ENCODE assay signal across 17 cellular contexts in genomic region chr3:153666911-153667310, GRCh38.
DNase-seq lines count a peak whose midpoint lies in the region; ATAC-seq and TF ChIP-seq lines count a peak whose summit lies in the region.
"Had no signal": no experiment of that assay in that cellular context is flagged by ENCODE, and none has a peak within 500 bp of the region (broad histone marks: within the 10 kb centered on the region; RNA-seq: fewer than 3 reads in every experiment).

No MANE protein-coding gene starts in this region.

- no CpG with 5 or more reads among the region's 3 CpGs for WGBS in H9 (ENCODE audit: extremely low coverage, insufficient read length, low lambda C conversion rate)

- H3K36me3 ChIP-seq in HUES48 (ENCODE audit: control insufficient read depth, insufficient read depth, low read length) (no peaks in the 10 kb centered on the region), mucosa of descending colon (ENCODE audit: low read depth) (no peaks in the 10 kb centered on the region), PC-9 (ENCODE audit: low read depth) (no peaks in the 10 kb centered on the region), WERI-Rb-1 (no peaks in the 10 kb centered on the region)
- H3K36me3 ChIP-seq: BLaER1 treated with 17β-estradiol and CSF1 and Interleukin-3, amounts not matched to agents 10 nM and 100 nM had no signal

- no peak overlapping the region for H3K18ac ChIP-seq in H9 (ENCODE audit: insufficient read length, low read depth, low read length)

- intact Hi-C loops in left colon (cut with DNase I, micrococcal nuclease): no loop called here
- intact Hi-C loops in mucosa of descending colon (cut with DNase I, micrococcal nuclease): loop anchor here in 1 of 2 donors (10.0 kb wide), 1 partner anchor 742 kb away; no protein-coding TSS in a partner anchor
- intact Hi-C loops in PC-9 (cut with micrococcal nuclease; ENCODE audit: unreplicated experiment): no loop called here

- H4K5ac ChIP-seq in H9 (ENCODE audit: insufficient read length, low read depth, low read length): no peak overlapping the region

- H3K56ac ChIP-seq in H9 (ENCODE audit: insufficient read length, low read depth, low read length): no peak overlapping the region

- H4K20me1 ChIP-seq in PC-9 (ENCODE audit: insufficient read depth) (no peaks in the 10 kb centered on the region), H9 (ENCODE audit: control insufficient read depth, insufficient read depth, insufficient read length) (no peaks in the 10 kb centered on the region)
- H4K20me1 ChIP-seq: BLaER1 treated with 17β-estradiol and CSF1 and Interleukin-3, amounts not matched to agents 10 nM and 100 nM had no signal

- H3K9ac ChIP-seq in HUES48 (ENCODE audit: low read depth, low read length): peak overlapping the region; percentile 20; the same call in 1 of the 2 replicates
- no peak overlapping the region for H3K9ac ChIP-seq in H9 (ENCODE audit: extremely low read depth, insufficient read length, low read length)
- H3K9ac ChIP-seq: BLaER1 treated with 17β-estradiol and CSF1 and Interleukin-3, amounts not matched to agents 10 nM and 100 nM had no signal

- no peaks in the 10 kb centered on the region for H3K23me2 ChIP-seq in H9 (ENCODE audit: insufficient read length, low read depth, low read length, poor library complexity, severe bottlenecking)

- no peaks in the 10 kb centered on the region for H3K27me3 ChIP-seq in HUES48 (ENCODE audit: control insufficient read depth, insufficient read depth, low read length)
- H3K27me3 ChIP-seq in PC-9 (ENCODE audit: insufficient read depth, low read depth): no peaks in the 10 kb centered on the region
- no peaks in the 10 kb centered on the region for H3K27me3 ChIP-seq in H9 (ENCODE audit: insufficient read depth, low read length)
- H3K27me3 ChIP-seq in WERI-Rb-1 (ENCODE audit: insufficient read depth, low read depth, severe bottlenecking): no peaks in the 10 kb centered on the region
- H3K27me3 ChIP-seq: BLaER1 treated with 17β-estradiol and CSF1 and Interleukin-3, amounts not matched to agents 10 nM and 100 nM had no signal

- H2AFZ ChIP-seq in PC-9 (no peak overlapping the region), H9 (ENCODE audit: low read length) (no peak overlapping the region)

- no peak overlapping the region for H2BK12ac ChIP-seq in H9 (ENCODE audit: insufficient read length, low read depth, low read length)

- no peaks in the 10 kb centered on the region for H3K9me2 ChIP-seq in PC-9 (ENCODE audit: insufficient read depth)

- no peaks in the 10 kb centered on the region for H3F3A ChIP-seq in PC-9 (ENCODE audit: insufficient read depth, low read depth)

- H4K91ac ChIP-seq in H9 (ENCODE audit: insufficient read length, low read depth, low read length): no peak overlapping the region

- no peak overlapping the region for H3T11ph ChIP-seq in H9 (ENCODE audit: low read length)

- H2AK5ac ChIP-seq in H9 (ENCODE audit: insufficient read length, low read length): no peak overlapping the region

- no peaks in the 10 kb centered on the region; a peak in 1 of 5 replicates for H3K9me3 Mint-ChIP-seq in H9

- no peak overlapping the region for H3K4me3 Mint-ChIP-seq in H9
- H3K4me3 Mint-ChIP-seq: B cell; CD8-positive, alpha-beta T cell; HFFc6 had no signal

- ATAC-seq in left colon (peak; percentile 53), mucosa of descending colon (peak; percentile 42)
- ATAC-seq: CD8-positive, alpha-beta T cell; K562 had no signal

- H3K79me1 ChIP-seq in H9 (ENCODE audit: insufficient read depth, low read depth, low read length, poor library complexity, severe bottlenecking): no peaks in the 10 kb centered on the region

- no peaks in the 10 kb centered on the region for H3K9me3 ChIP-seq in HUES48 (ENCODE audit: control insufficient read depth, insufficient read depth, low read length)
- H3K9me3 ChIP-seq in mucosa of descending colon: no peaks in the 10 kb centered on the region
- H3K9me3 ChIP-seq in PC-9 (ENCODE audit: insufficient read depth, low read depth): no peaks in the 10 kb centered on the region
- no peaks in the 10 kb centered on the region for H3K9me3 ChIP-seq in H9 (ENCODE audit: control insufficient read depth, low read depth, low read length)
- H3K9me3 ChIP-seq in WERI-Rb-1 (ENCODE audit: severe bottlenecking): no peaks in the 10 kb centered on the region
- H3K9me3 ChIP-seq: BLaER1 treated with 17β-estradiol and CSF1 and Interleukin-3, amounts not matched to agents 10 nM and 100 nM had no signal

- H3K23ac ChIP-seq in H9 (ENCODE audit: insufficient read length, low read depth, low read length): no peak overlapping the region

- no peaks in the 10 kb centered on the region for H3K79me2 ChIP-seq in PC-9 (ENCODE audit: low read depth)
- no peaks in the 10 kb centered on the region for H3K79me2 ChIP-seq in H9 (ENCODE audit: insufficient read depth, low read length)

- POLR2A ChIA-PET in PC-9 (lab: Charles Lee; ENCODE audit: unreplicated experiment): no interaction called here

- H2BK15ac ChIP-seq in H9 (ENCODE audit: low read depth, low read length): no peak overlapping the region

- H3K4me3 ChIP-seq in HUES48 (ENCODE audit: low read depth, low read length) (no peak overlapping the region), mucosa of descending colon (no peak overlapping the region), PC-9 (no peak overlapping the region), WERI-Rb-1 (ENCODE audit: low read depth, low read length) (no peak overlapping the region)
- H3K4me3 ChIP-seq: BLaER1 treated with 17β-estradiol and CSF1 and Interleukin-3, amounts not matched to agents 10 nM and 100 nM; K562 had no signal

- H3K4me2 ChIP-seq in PC-9: no peak overlapping the region
- H3K4me2 ChIP-seq in H9 (ENCODE audit: insufficient read depth, insufficient read length, low read length): no peak overlapping the region
- H3K4me2 ChIP-seq: BLaER1 treated with 17β-estradiol and CSF1 and Interleukin-3, amounts not matched to agents 10 nM and 100 nM had no signal

- no peak for DNase-seq in left colon
- no peak for DNase-seq in mucosa of descending colon
- no peak for DNase-seq in PC-9
- DNase-seq in H9: no peak
- DNase-seq in activated CD4-positive, alpha-beta T cell treated with anti-CD3 and anti-CD28 coated beads for 1 hour: no peak
- DNase-seq in WERI-Rb-1: no peak
- DNase-seq: Calu3; CD8-positive, alpha-beta T cell; DMS79 treated with DMSO at 0.1 percent for 48 hours; GF-D8; HCEC 1CT; HFFc6 had no signal

- no peak overlapping the region for H3K27ac Mint-ChIP-seq in H9
- H3K27ac Mint-ChIP-seq: B cell; CD8-positive, alpha-beta T cell; HFFc6 had no signal

- H3K4me1 ChIP-seq in HUES48 (ENCODE audit: control insufficient read depth, insufficient read depth, low read length) (peaks cover 17% of the 10 kb centered on the region), mucosa of descending colon (ENCODE audit: low read depth) (no peaks in the 10 kb centered on the region), PC-9 (replicated peaks; ENCODE audit: insufficient read depth) (no peaks in the 10 kb centered on the region), H9 (ENCODE audit: insufficient read depth, low read length) (no peaks in the 10 kb centered on the region; the same call in 1 of the 2 replicates)
- H3K4me1 ChIP-seq: BLaER1 treated with 17β-estradiol and CSF1 and Interleukin-3, amounts not matched to agents 10 nM and 100 nM had no signal

- no TSS peak for BruUV-seq in PC-9 (replicated peaks; lab: Mats Ljungman, UMichigan)

- H4K8ac ChIP-seq in H9 (replicated peaks; ENCODE audit: insufficient read length, low read depth, low read length): no peak overlapping the region

- H3K27me3 Mint-ChIP-seq in H9 (ENCODE audit: low read depth): no peaks in the 10 kb centered on the region
- H3K27me3 Mint-ChIP-seq: B cell had no signal

- no peak overlapping the region for H3K14ac ChIP-seq in H9 (ENCODE audit: insufficient read depth, low read length)

- no peaks in the 10 kb centered on the region for H3K36me3 Mint-ChIP-seq in H9 (ENCODE audit: insufficient read depth in 1 of 3, low read depth in 3 of 3)
- H3K36me3 Mint-ChIP-seq: CD8-positive, alpha-beta T cell had no signal

- H3K4ac ChIP-seq in H9 (ENCODE audit: low read depth, low read length): no peak overlapping the region

- CTCF ChIA-PET in PC-9 (lab: Charles Lee): no interaction called here

- H3K27ac ChIP-seq in HUES48 (ENCODE audit: low read depth, low read length) (no peak overlapping the region), VCaP (peak overlapping the region; percentile 98), PC-9 (no peak overlapping the region), H9 (ENCODE audit: insufficient read length, low read depth, low read length) (no peak overlapping the region), WERI-Rb-1 (no peak overlapping the region)
- H3K27ac ChIP-seq: BLaER1 treated with 17β-estradiol and CSF1 and Interleukin-3, amounts not matched to agents 10 nM and 100 nM had no signal

- TF ChIP-seq CTCF in VCaP (conservative IDR thresholded peaks at IDR 0.05) (no peak), mucosa of descending colon (IDR thresholded peaks at IDR 0.05) (no peak), PC-9 (conservative IDR thresholded peaks at IDR 0.05) (no peak), H9 (conservative IDR thresholded peaks at IDR 0.05) (no peak), WERI-Rb-1 (IDR thresholded peaks at IDR 0.05; ENCODE audit: low read depth, low read length) (no peak)

- no peak overlapping the region for H2BK5ac ChIP-seq in H9 (ENCODE audit: insufficient read length, low read length)

- H2BK120ac ChIP-seq in H9 (ENCODE audit: low read depth, low read length, poor library complexity, severe bottlenecking): no peak overlapping the region

- peaks cover 11 to 12% of the 10 kb centered on the region in 2 experiments for H3K4me1 Mint-ChIP-seq in H9
- H3K4me1 Mint-ChIP-seq: B cell had no signal

- H2BK20ac ChIP-seq in H9 (ENCODE audit: low read depth, low read length, poor library complexity, severe bottlenecking): no peak overlapping the region
